In genomic region chr12:76144253-76144564, GRCh38 we compare ENCODE assay signal across 8 cellular contexts. TPM values are rescaled to one million over a fixed set of nuclear protein-coding genes. Genes with fewer than 3 reads are reported as not detected.
DNase-seq lines count a peak whose midpoint lies in the region; ATAC-seq, FAIRE-seq and TF ChIP-seq lines count a peak whose summit lies in the region.

No MANE protein-coding gene starts in this region.

- no peak for TF ChIP-seq CTCF in mammary epithelial cell (conservative IDR thresholded peaks at IDR 0.05 in 1 of 2, IDR thresholded peaks at IDR 0.05 in 1 of 2; ENCODE audit: extremely low read depth in 1 of 2, insufficient read depth in 1 of 2, low read depth in 1 of 2, low read length in 2 of 2)

- H3K27me3 ChIP-seq in mammary epithelial cell (ENCODE audit: insufficient read depth, low read length), result no peaks in the 10 kb centered on the region

- dilution Hi-C loops in mammary epithelial cell (cut with HindIII; ENCODE audit: low sequenced_read_pairs), result no loop called here

- peaks cover under 1% of the 10 kb centered on the region for H3K4me1 ChIP-seq in mammary epithelial cell (ENCODE audit: insufficient read depth, low read length)

- H3K79me2 ChIP-seq in mammary epithelial cell (ENCODE audit: insufficient read depth, low read length), result no peaks in the 10 kb centered on the region

- intact Hi-C loops in mammary epithelial cell (cut with micrococcal nuclease), result no loop called here

- no TSS peak for BruUV-seq in mammary epithelial cell (replicated peaks; lab: Mats Ljungman, UMichigan)

- H3K27ac ChIP-seq in mammary epithelial cell (ENCODE audit: insufficient read depth, low read depth, low read length), result no peak overlapping the region

- in situ Hi-C loops in mammary epithelial cell (cut with MboI; ENCODE audit: low sequenced_read_pairs in 2 of 2), result no loop called here

- no peak for FAIRE-seq in urothelium cell line (lab: Jason Lieb, UNC)

- peak overlapping the region; percentile 19 for H2AFZ ChIP-seq in mammary epithelial cell (ENCODE audit: low read depth, low read length)

- no peaks in the 10 kb centered on the region for H3K36me3 ChIP-seq in mammary epithelial cell (ENCODE audit: insufficient read depth, low read length)

- CTCF ChIA-PET in mammary epithelial cell (lab: Charles Lee; ENCODE audit: low non-redundant PET), result no interaction called here

- no peak overlapping the region for H3K9ac ChIP-seq in mammary epithelial cell (ENCODE audit: insufficient read depth, low read length)

- no peak overlapping the region for H3K4me3 ChIP-seq in mammary epithelial cell (replicated peaks in 1 of 3; ENCODE audit: insufficient read depth in 1 of 3, low read depth in 2 of 3, low read length in 3 of 3)

- H3K9me3 ChIP-seq in mammary epithelial cell (replicated peaks; ENCODE audit: insufficient read depth, low read length), result no peaks in the 10 kb centered on the region

- H4K20me1 ChIP-seq in mammary epithelial cell (ENCODE audit: insufficient read depth, low read length), result no peaks in the 10 kb centered on the region

- ATAC-seq in HG02885 (IDR thresholded peaks at IDR 0.05; ENCODE audit: poor library complexity, unreplicated experiment), result no peak

- no peak overlapping the region for H3K4me2 ChIP-seq in mammary epithelial cell (ENCODE audit: insufficient read depth, low read depth, low read length)

- DNase-seq in NCI-H345 (lab: John Stamatoyannopoulos, UW) (peak; percentile 19), NCI-H345 treated with DMSO at 0.1 percent for 48 hours (lab: John Stamatoyannopoulos, UW; ENCODE audit: unreplicated experiment) (no peak), NCI-H2227 treated with DMSO at 0.1 percent for 48 hours (lab: John Stamatoyannopoulos, UW) (peak; percentile 70), mammary epithelial cell (no peak), iPS-NIHi11 (ENCODE audit: low spot score) (no peak), urothelium cell line (ENCODE audit: low spot score) (no peak)
- peak; percentile 19 for DNase-seq in stimulated activated CD4-positive, alpha-beta T cell treated with anti-CD3 and anti-CD28 coated beads, Interleukin-4, amount 100 ng/mL, for 1 hour

RNA-seq across cellular contexts. Expression of gene NAP1L1, which starts 59.7 kb away (rescaled TPM):
- 100 to 1,000 TPM; 167 to 381 TPM for total RNA-seq in mammary epithelial cell
- 233 TPM for polyA plus RNA-seq in mammary epithelial cell
- 123 TPM for polyA minus RNA-seq in mammary epithelial cell

Comparison
In these comparisons a context has a peak if more than half of its experiments do, and no peak if none do; other contexts are left out.
1. DNase-seq: peak in NCI-H345 (single experiment), NCI-H2227 treated with DMSO at 0.1 percent for 48 hours (single experiment) and stimulated activated CD4-positive, alpha-beta T cell treated with anti-CD3 and anti-CD28 coated beads, Interleukin-4, amount 100 ng/mL, for 1 hour (single experiment); none in NCI-H345 treated with DMSO at 0.1 percent for 48 hours (single experiment), mammary epithelial cell (single experiment), iPS-NIHi11 (single experiment) and urothelium cell line (single experiment).